ENCODE assay signal across 7 cellular contexts in the genomic region with DNA sequence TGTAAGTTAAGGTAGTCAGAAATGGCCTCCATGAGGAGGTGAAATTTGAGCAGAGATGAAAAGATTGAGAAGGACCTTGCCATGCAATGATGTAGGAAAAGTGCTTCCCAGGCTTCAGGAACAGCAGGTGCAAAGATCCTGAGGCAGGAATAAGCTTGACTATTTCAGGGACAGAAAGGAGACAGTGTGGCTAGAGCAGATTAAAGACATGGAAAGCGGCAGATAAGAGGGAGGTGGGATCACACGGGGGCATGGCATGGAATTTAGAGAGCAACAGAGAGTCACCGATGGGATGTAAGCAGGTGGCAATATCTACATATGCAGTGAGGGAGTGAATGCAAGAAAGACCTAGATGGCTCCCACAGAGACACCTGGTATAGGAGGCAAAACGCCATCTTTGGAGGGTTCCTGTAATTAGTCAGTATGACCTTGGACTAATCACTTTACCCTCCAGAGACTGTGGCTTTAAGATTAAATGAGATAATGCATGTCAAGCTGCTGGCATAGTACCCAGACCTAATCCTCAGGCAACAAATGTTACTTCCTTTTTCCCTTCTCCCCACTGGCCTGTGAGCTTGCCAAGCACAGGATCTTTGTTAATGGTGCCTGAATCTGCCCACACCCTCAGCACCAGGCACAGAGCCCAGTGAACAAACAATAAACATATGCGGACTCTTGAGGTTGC. TPM values are rescaled to one million over a fixed set of nuclear protein-coding genes. Genes with fewer than 3 reads are reported as not detected.
DNase-seq lines count a peak whose midpoint lies in the region; ATAC-seq, FAIRE-seq and TF ChIP-seq lines count a peak whose summit lies in the region.

No MANE protein-coding gene starts in this region.

- H3K79me1 ChIP-seq in neuronal stem cell (ENCODE audit: low read depth, low read length), result no peaks in the 10 kb centered on the region

- H2AK5ac ChIP-seq in neuronal stem cell (ENCODE audit: low read depth, low read length), result no peak overlapping the region

- H2BK120ac ChIP-seq in neuronal stem cell (ENCODE audit: low read depth, low read length), result no peak overlapping the region

- H3K36me3 ChIP-seq in PC-3 (ENCODE audit: low read depth, low read length), result no peaks in the 10 kb centered on the region
- H3K36me3 ChIP-seq in neuronal stem cell (replicated peaks in 1 of 2; ENCODE audit: control insufficient read depth in 2 of 2, insufficient read depth in 2 of 2, low read length in 2 of 2), result no peaks in the 10 kb centered on the region

- H3K9ac ChIP-seq in PC-3 (ENCODE audit: low read length), result no peak overlapping the region
- H3K9ac ChIP-seq in neuronal stem cell (ENCODE audit: low read depth, low read length, poor library complexity), result no peak overlapping the region

- DNase-seq in HFF-Myc (ENCODE audit: extremely low read depth, low read depth), result peak; percentile 72
- DNase-seq in PC-3, result peak; percentile 94
- DNase-seq in fibroblast of peridontal ligament (ENCODE audit: extremely low read depth), result peak; percentile 97
- peak; percentile 65 for DNase-seq in stromal cell of bone marrow (ENCODE audit: low read depth)
- no peak for DNase-seq in neuronal stem cell (ENCODE audit: low spot score)
- DNase-seq in RCC 7860 (ENCODE audit: low spot score), result no peak

- H3K27ac ChIP-seq in PC-3 (ENCODE audit: low read length), result peak overlapping the region; percentile 52
- H3K27ac ChIP-seq in neuronal stem cell (replicated peaks; ENCODE audit: low read length), result no peak overlapping the region

- H3K9me2 ChIP-seq in PC-3 (replicated peaks; ENCODE audit: low read length), result no peaks in the 10 kb centered on the region

- no TSS peak for BruUV-seq in PC-3 (replicated peaks; lab: Mats Ljungman, UMichigan)

- WGBS in neuronal stem cell (ENCODE audit: extremely low coverage in 2 of 2, insufficient read length in 2 of 2, insufficient replicate concordance in 1 of 2), 2 donors, result no CpG with 5 or more reads among the region's 5 CpGs

- H3K4me2 ChIP-seq in PC-3 (ENCODE audit: low read length) (peak overlapping the region; percentile 11; the same call in 1 of the 2 replicates), neuronal stem cell (ENCODE audit: insufficient read depth, low read length, poor library complexity, severe bottlenecking) (no peak overlapping the region)

- no peak overlapping the region for H3K23ac ChIP-seq in neuronal stem cell (ENCODE audit: low read depth, low read length, poor library complexity)

- H4K20me1 ChIP-seq in PC-3 (ENCODE audit: low read length), result no peaks in the 10 kb centered on the region

- ATAC-seq in PC-3 (peak; percentile 87), HG02763 (IDR thresholded peaks at IDR 0.05; ENCODE audit: unreplicated experiment) (no peak)

- no peak overlapping the region for H2BK15ac ChIP-seq in neuronal stem cell (ENCODE audit: low read length)

- POLR2A ChIA-PET in PC-3 (lab: Charles Lee; ENCODE audit: unreplicated experiment), result interaction anchor here (0.6 kb wide), 1 partner anchor 231 kb away, joined by 3 read pairs; the partner anchor contains the start of gene CAPN5

- H3K9me3 ChIP-seq in PC-3 (ENCODE audit: low read length) (no peaks in the 10 kb centered on the region), neuronal stem cell (replicated peaks in 1 of 2; ENCODE audit: control insufficient read depth in 2 of 2, insufficient read depth in 1 of 2, low read depth in 1 of 2, low read length in 2 of 2) (no peaks in the 10 kb centered on the region)

- H2AFZ ChIP-seq in PC-3 (ENCODE audit: low read length) (no peak overlapping the region), neuronal stem cell (ENCODE audit: low read length) (no peak overlapping the region)

- FAIRE-seq in RCC 7860 (lab: Jason Lieb, UNC), result no peak

- H2BK12ac ChIP-seq in neuronal stem cell (ENCODE audit: low read length), result no peak overlapping the region

- CTCF ChIA-PET in PC-3 (lab: Charles Lee), result interaction anchor here (0.7 to 1.3 kb wide), 3 partner anchors 13 to 439 kb away, joined by 3 to 9 read pairs (median 4); no protein-coding TSS in a partner anchor

- H2BK5ac ChIP-seq in neuronal stem cell (ENCODE audit: low read length), result no peak overlapping the region

- TF ChIP-seq CTCF in HFF-Myc (IDR thresholded peaks at IDR 0.05; ENCODE audit: low read depth, low read length, missing control alignments), result no peak
- no peak for TF ChIP-seq CTCF in PC-3 (conservative IDR thresholded peaks at IDR 0.05; ENCODE audit: low read depth, low read length)

- H3K18ac ChIP-seq in neuronal stem cell (ENCODE audit: low read length), result no peak overlapping the region

- peaks cover 3% of the 10 kb centered on the region for H3F3A ChIP-seq in PC-3 (ENCODE audit: low read length, unreplicated experiment)

- H4K8ac ChIP-seq in neuronal stem cell (ENCODE audit: low read depth, low read length), result no peak overlapping the region

- H3K27me3 ChIP-seq in PC-3 (ENCODE audit: low read length), result no peaks in the 10 kb centered on the region
- H3K27me3 ChIP-seq in neuronal stem cell (ENCODE audit: control insufficient read depth in 3 of 3, insufficient read depth in 3 of 3, low read depth in 1 of 3, low read length in 3 of 3), result no peaks in the 10 kb centered on the region

- intact Hi-C loops in PC-3 (cut with micrococcal nuclease), result loop anchor here (1.0 to 2.0 kb wide), 3 partner anchors 11 to 26 kb away; partner anchors contain the start of gene ACER3

- H3K4ac ChIP-seq in neuronal stem cell (ENCODE audit: low read length), result no peak overlapping the region

- no peak overlapping the region for H3K14ac ChIP-seq in neuronal stem cell (ENCODE audit: low read length)

- no peak overlapping the region for H4K91ac ChIP-seq in neuronal stem cell (ENCODE audit: low read depth, low read length, poor library complexity)

- peaks cover 48% of the 10 kb centered on the region for H3K4me1 ChIP-seq in PC-3 (ENCODE audit: insufficient read depth, low read length)
- H3K4me1 ChIP-seq in neuronal stem cell (ENCODE audit: control insufficient read depth in 2 of 2, insufficient read depth in 1 of 2, low read depth in 1 of 2, low read length in 2 of 2), result peaks cover 7 to 12% of the 10 kb centered on the region in 2 donors

- H3K79me2 ChIP-seq in PC-3 (ENCODE audit: low read length), result no peaks in the 10 kb centered on the region

- H3K4me3 ChIP-seq in HFF-Myc (replicated peaks; ENCODE audit: low read depth, low read length) (no peak overlapping the region), PC-3 (ENCODE audit: low read length) (no peak overlapping the region), neuronal stem cell (ENCODE audit: low read length in 2 of 2) (no peak overlapping the region)

RNA-seq across cellular contexts. Expression of gene ACER3, which starts 24.6 kb away (rescaled TPM):
- 17.3 and 18.5 TPM in 2 replicates for total RNA-seq in PC-3 (2014; rRNA removed)
- polyA plus RNA-seq in neuronal stem cell (2013, experiment 1 of 2), result 7.2 TPM
- polyA plus RNA-seq in neuronal stem cell (2013, experiment 2 of 2), result 8.0 TPM

RNA-seq across cellular contexts. Expression of gene TSKU, which starts 52.9 kb away (rescaled TPM):
- total RNA-seq in PC-3 (2014; rRNA removed), result 32.1 and 39.2 TPM in 2 replicates
- 12.1 TPM for polyA plus RNA-seq in neuronal stem cell (2013, experiment 1 of 2)
- polyA plus RNA-seq in neuronal stem cell (2013, experiment 2 of 2), result 11.9 TPM

Comparison
In these comparisons a context has a peak if more than half of its experiments do, and no peak if none do; other contexts are left out.
1. DNase-seq: peak in HFF-Myc (single experiment), PC-3 (single experiment), fibroblast of peridontal ligament (single experiment) and stromal cell of bone marrow (single experiment); none in neuronal stem cell (single experiment) and RCC 7860 (single experiment).